In the genomic region with DNA sequence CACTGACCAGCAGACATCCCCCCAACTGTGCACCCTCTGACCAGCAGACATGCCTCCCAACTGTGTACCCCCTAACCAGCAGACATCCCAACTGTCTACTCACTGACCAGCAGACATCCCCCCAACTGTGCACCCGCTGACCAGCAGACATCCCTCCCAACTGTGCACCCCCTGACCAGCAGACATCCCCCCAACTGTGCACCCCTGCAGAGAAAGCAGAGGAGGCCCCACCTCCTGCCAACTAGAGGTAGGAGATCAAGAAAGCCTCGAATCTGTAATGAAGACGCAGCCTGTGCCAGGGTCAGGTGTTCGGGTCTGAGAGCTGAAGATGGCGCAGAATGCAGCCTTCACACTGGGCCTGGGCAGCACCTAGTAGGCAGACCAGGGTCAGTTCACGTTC, we compare ENCODE assay signal across 1 cellular context.
TF ChIP-seq lines count a peak whose summit lies in the region.

No MANE protein-coding gene starts in this region.

TF ChIP-seq in IMR-90, 13 proteins besides CTCF, POLR2A, EP300 and RAD21 (continued from another document):
- no peak for TF ChIP-seq FOS (IDR thresholded peaks at IDR 0.05; ENCODE audit: low read depth, low read length)
- TF ChIP-seq RCOR1 (IDR thresholded peaks at IDR 0.05; ENCODE audit: insufficient replicate concordance, low read length): no peak
- TF ChIP-seq CHD1 (IDR thresholded peaks at IDR 0.05; ENCODE audit: low read depth, low read length): no peak
- no peak for TF ChIP-seq MAZ (IDR thresholded peaks at IDR 0.05; ENCODE audit: borderline replicate concordance, low read depth, low read length)
- TF ChIP-seq MXI1 (IDR thresholded peaks at IDR 0.05; ENCODE audit: borderline replicate concordance, low read depth, low read length): no peak
- TF ChIP-seq NFE2L2 (IDR thresholded peaks at IDR 0.05; ENCODE audit: low read depth, low read length): no peak
- TF ChIP-seq MAFK (IDR thresholded peaks at IDR 0.05; ENCODE audit: low read depth, low read length): no peak
- TF ChIP-seq, protein P1, sequence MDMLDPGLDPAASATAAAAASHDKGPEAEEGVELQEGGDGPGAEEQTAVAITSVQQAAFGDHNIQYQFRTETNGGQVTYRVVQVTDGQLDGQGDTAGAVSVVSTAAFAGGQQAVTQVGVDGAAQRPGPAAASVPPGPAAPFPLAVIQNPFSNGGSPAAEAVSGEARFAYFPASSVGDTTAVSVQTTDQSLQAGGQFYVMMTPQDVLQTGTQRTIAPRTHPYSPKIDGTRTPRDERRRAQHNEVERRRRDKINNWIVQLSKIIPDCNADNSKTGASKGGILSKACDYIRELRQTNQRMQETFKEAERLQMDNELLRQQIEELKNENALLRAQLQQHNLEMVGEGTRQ (IDR thresholded peaks at IDR 0.05; ENCODE audit: low read depth, low read length): no peak
- TF ChIP-seq ELK1 (IDR thresholded peaks at IDR 0.05; ENCODE audit: borderline replicate concordance, low read depth, low read length): no peak
- no peak for TF ChIP-seq CEBPB (IDR thresholded peaks at IDR 0.05; ENCODE audit: low read depth, low read length)
- no peak for TF ChIP-seq BHLHE40 (IDR thresholded peaks at IDR 0.05; ENCODE audit: low read depth, low read length)
TF ChIP-seq in IMR-90: peak in this region for 0.
